Comparison of ENCODE assay signal across 1 cellular context in the genomic region with DNA sequence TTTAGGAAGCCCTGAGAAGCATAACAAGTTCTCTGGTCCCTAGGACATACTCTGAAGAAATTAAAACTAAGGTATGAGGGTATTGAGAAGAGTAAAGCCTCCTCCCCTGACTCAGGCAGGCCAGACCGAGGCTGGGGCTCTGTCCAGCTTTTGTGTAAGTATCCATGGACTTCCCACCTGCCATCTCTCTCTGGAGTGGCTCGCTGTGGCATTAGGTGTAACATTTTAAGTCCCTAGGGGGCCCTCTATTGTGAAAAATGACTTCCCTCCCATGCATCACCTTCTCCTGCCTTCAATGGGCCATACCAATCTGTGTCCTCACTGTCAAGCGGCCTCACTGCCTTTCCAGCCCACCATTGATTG.
TF ChIP-seq lines count a peak whose summit lies in the region.

No MANE protein-coding gene starts in this region.

TF ChIP-seq in H1, 55 proteins besides CTCF, POLR2A, EP300 and RAD21:
- no peak for TF ChIP-seq SUZ12 (IDR thresholded peaks at IDR 0.05; ENCODE audit: low read length)
- no peak for TF ChIP-seq CBX5 (IDR thresholded peaks at IDR 0.05; ENCODE audit: low read depth, low read length)
- TF ChIP-seq CHD2 (IDR thresholded peaks at IDR 0.05; ENCODE audit: low read length), result no peak
- TF ChIP-seq BACH1 (IDR thresholded peaks at IDR 0.05; ENCODE audit: low read length), result no peak
- TF ChIP-seq SP4 (IDR thresholded peaks at IDR 0.05; ENCODE audit: low read length), result no peak
- TF ChIP-seq ATF3 (IDR thresholded peaks at IDR 0.05; ENCODE audit: insufficient read depth, low read depth, low read length), result no peak
- TF ChIP-seq TEAD4 (IDR thresholded peaks at IDR 0.05; ENCODE audit: low read depth, low read length), result no peak
- TF ChIP-seq JUND (IDR thresholded peaks at IDR 0.05; ENCODE audit: low read length), result no peak
- no peak for TF ChIP-seq EZH2 (IDR thresholded peaks at IDR 0.05; ENCODE audit: low read depth, low read length, severe bottlenecking)
- TF ChIP-seq JUN (IDR thresholded peaks at IDR 0.05; ENCODE audit: low read depth, low read length), result no peak
- TF ChIP-seq, protein P1, sequence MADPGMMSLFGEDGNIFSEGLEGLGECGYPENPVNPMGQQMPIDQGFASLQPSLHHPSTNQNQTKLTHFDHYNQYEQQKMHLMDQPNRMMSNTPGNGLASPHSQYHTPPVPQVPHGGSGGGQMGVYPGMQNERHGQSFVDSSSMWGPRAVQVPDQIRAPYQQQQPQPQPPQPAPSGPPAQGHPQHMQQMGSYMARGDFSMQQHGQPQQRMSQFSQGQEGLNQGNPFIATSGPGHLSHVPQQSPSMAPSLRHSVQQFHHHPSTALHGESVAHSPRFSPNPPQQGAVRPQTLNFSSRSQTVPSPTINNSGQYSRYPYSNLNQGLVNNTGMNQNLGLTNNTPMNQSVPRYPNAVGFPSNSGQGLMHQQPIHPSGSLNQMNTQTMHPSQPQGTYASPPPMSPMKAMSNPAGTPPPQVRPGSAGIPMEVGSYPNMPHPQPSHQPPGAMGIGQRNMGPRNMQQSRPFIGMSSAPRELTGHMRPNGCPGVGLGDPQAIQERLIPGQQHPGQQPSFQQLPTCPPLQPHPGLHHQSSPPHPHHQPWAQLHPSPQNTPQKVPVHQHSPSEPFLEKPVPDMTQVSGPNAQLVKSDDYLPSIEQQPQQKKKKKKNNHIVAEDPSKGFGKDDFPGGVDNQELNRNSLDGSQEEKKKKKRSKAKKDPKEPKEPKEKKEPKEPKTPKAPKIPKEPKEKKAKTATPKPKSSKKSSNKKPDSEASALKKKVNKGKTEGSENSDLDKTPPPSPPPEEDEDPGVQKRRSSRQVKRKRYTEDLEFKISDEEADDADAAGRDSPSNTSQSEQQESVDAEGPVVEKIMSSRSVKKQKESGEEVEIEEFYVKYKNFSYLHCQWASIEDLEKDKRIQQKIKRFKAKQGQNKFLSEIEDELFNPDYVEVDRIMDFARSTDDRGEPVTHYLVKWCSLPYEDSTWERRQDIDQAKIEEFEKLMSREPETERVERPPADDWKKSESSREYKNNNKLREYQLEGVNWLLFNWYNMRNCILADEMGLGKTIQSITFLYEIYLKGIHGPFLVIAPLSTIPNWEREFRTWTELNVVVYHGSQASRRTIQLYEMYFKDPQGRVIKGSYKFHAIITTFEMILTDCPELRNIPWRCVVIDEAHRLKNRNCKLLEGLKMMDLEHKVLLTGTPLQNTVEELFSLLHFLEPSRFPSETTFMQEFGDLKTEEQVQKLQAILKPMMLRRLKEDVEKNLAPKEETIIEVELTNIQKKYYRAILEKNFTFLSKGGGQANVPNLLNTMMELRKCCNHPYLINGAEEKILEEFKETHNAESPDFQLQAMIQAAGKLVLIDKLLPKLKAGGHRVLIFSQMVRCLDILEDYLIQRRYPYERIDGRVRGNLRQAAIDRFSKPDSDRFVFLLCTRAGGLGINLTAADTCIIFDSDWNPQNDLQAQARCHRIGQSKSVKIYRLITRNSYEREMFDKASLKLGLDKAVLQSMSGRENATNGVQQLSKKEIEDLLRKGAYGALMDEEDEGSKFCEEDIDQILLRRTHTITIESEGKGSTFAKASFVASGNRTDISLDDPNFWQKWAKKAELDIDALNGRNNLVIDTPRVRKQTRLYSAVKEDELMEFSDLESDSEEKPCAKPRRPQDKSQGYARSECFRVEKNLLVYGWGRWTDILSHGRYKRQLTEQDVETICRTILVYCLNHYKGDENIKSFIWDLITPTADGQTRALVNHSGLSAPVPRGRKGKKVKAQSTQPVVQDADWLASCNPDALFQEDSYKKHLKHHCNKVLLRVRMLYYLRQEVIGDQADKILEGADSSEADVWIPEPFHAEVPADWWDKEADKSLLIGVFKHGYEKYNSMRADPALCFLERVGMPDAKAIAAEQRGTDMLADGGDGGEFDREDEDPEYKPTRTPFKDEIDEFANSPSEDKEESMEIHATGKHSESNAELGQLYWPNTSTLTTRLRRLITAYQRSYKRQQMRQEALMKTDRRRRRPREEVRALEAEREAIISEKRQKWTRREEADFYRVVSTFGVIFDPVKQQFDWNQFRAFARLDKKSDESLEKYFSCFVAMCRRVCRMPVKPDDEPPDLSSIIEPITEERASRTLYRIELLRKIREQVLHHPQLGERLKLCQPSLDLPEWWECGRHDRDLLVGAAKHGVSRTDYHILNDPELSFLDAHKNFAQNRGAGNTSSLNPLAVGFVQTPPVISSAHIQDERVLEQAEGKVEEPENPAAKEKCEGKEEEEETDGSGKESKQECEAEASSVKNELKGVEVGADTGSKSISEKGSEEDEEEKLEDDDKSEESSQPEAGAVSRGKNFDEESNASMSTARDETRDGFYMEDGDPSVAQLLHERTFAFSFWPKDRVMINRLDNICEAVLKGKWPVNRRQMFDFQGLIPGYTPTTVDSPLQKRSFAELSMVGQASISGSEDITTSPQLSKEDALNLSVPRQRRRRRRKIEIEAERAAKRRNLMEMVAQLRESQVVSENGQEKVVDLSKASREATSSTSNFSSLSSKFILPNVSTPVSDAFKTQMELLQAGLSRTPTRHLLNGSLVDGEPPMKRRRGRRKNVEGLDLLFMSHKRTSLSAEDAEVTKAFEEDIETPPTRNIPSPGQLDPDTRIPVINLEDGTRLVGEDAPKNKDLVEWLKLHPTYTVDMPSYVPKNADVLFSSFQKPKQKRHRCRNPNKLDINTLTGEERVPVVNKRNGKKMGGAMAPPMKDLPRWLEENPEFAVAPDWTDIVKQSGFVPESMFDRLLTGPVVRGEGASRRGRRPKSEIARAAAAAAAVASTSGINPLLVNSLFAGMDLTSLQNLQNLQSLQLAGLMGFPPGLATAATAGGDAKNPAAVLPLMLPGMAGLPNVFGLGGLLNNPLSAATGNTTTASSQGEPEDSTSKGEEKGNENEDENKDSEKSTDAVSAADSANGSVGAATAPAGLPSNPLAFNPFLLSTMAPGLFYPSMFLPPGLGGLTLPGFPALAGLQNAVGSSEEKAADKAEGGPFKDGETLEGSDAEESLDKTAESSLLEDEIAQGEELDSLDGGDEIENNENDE (IDR thresholded peaks at IDR 0.05; ENCODE audit: insufficient replicate concordance, low read length), result no peak
